In the genomic region with DNA sequence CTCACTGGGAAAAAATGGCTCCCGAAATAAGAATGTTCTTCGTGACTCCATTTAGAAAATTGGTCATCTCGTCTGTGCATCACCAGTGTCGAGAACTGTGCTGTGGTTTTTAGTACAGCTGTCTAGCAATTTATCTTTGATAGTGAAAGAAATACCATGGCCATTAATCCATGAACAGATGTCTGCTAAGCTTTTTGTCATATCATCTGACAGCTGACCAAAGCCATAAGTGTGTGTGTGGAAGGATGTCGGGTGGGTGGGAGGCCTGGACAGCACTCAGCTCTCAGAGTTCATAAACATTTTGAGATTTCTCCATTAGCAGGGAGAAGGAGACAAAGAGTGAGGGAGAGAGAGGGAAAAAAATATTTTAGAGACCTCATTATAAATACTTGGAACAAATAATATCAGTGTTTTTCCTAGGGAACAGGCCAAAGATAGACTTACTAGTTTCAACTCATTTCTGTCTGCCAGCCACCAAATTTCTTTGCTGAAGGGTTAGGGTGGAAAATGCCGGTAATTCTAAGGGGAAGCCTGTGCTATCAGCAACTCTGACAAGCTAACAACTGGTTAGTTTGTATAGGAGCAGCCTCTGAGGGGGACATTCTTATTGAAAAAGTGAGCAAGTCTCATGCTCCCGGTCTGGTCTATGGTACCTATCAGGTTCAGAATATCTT, we compare ENCODE assay signal across 14 cellular contexts. TPM values are rescaled to one million over a fixed set of nuclear protein-coding genes. Genes with fewer than 3 reads are reported as not detected.
A peak's percentile ranks its signal among the peaks of the same experiment; 100 is the strongest.
DNase-seq lines count a peak whose midpoint lies in the region; ATAC-seq and TF ChIP-seq lines count a peak whose summit lies in the region.
"Had no signal": no experiment of that assay in that cellular context is flagged by ENCODE, and none has a peak within 500 bp of the region (broad histone marks: within the 10 kb centered on the region; RNA-seq: fewer than 3 reads in every experiment).

No MANE protein-coding gene starts in this region.

- H3K79me1 ChIP-seq in mesenchymal stem cell (replicated peaks; ENCODE audit: low read length, poor library complexity, severe bottlenecking): no peaks in the 10 kb centered on the region

- H2BK5ac ChIP-seq in mesenchymal stem cell (ENCODE audit: low read depth, low read length, poor library complexity, severe bottlenecking): no peak overlapping the region

- peak overlapping the region; percentile 8 to 77 (median 77) for H3K27ac ChIP-seq in esophagus squamous epithelium
- no peak overlapping the region for H3K27ac ChIP-seq in mesenchymal stem cell (ENCODE audit: low read length, poor library complexity, severe bottlenecking)
- peak overlapping the region; percentile 96 for H3K27ac ChIP-seq in smooth muscle cell (ENCODE audit: low read depth)
- H3K27ac ChIP-seq: SJSA1 had no signal

- intact Hi-C loops in esophagus squamous epithelium (cut with DNase I): no loop called here

- H3K18ac ChIP-seq in mesenchymal stem cell (ENCODE audit: low read depth in 1 of 2, low read length in 2 of 2): peak overlapping the region; percentile 19 to 56

- H3K4ac ChIP-seq in mesenchymal stem cell (ENCODE audit: low read depth in 1 of 2, low read length in 2 of 2): no peak overlapping the region

- H3K9ac ChIP-seq in mesenchymal stem cell (ENCODE audit: low read length) (no peak overlapping the region), smooth muscle cell (ENCODE audit: low read depth) (peak overlapping the region; percentile 85)

- H2AFZ ChIP-seq in mesenchymal stem cell (ENCODE audit: low read depth, low read length) (no peak overlapping the region), smooth muscle cell (ENCODE audit: low read depth) (peak overlapping the region; percentile 29)

- H2BK12ac ChIP-seq in mesenchymal stem cell (ENCODE audit: low read length in 2 of 2): peak overlapping the region in 1 of 2 experiments; percentile 19

- no peak overlapping the region for H2BK120ac ChIP-seq in mesenchymal stem cell (ENCODE audit: low read depth, low read length)

- H3K9me3 ChIP-seq in esophagus squamous epithelium: no peaks in the 10 kb centered on the region
- H3K9me3 ChIP-seq in mesenchymal stem cell (ENCODE audit: control insufficient read depth, low read length): no peaks in the 10 kb centered on the region
- no peaks in the 10 kb centered on the region for H3K9me3 ChIP-seq in smooth muscle cell (replicated peaks; ENCODE audit: low read depth)
- H3K9me3 ChIP-seq: SJSA1 had no signal

- no peak overlapping the region for H3K23ac ChIP-seq in mesenchymal stem cell (ENCODE audit: low read length in 2 of 2)

- H4K8ac ChIP-seq in mesenchymal stem cell (ENCODE audit: low read length): no peak overlapping the region

- peak; percentile 35 for DNase-seq in OCI-M1 (lab: John Stamatoyannopoulos, UW)
- DNase-seq in esophagus squamous epithelium (lab: John Stamatoyannopoulos, UW): no peak
- DNase-seq in mesenchymal stem cell: peak; percentile 81
- DNase-seq in smooth muscle cell (lab: John Stamatoyannopoulos, UW; ENCODE audit: unreplicated experiment): no peak
- DNase-seq in NCI-H1694 (lab: John Stamatoyannopoulos, UW): no peak
- DNase-seq in 8988T: no peak
- DNase-seq: COR-L47; dermis blood vessel endothelial cell; NCI-H1436 treated with DMSO at 0.1 percent for 48 hours; stimulated activated CD4-positive, alpha-beta T cell treated with anti-CD3 and anti-CD28 coated beads, Interleukin-2, amount 100 ng/mL, for 24 hours had no signal

- H3K14ac ChIP-seq in mesenchymal stem cell (ENCODE audit: low read length in 2 of 2): no peak overlapping the region

- H4K91ac ChIP-seq in mesenchymal stem cell (ENCODE audit: low read length): no peak overlapping the region

- ATAC-seq in GM18520 (IDR thresholded peaks at IDR 0.05; ENCODE audit: unreplicated experiment) (no peak), HG02852 (IDR thresholded peaks at IDR 0.05; ENCODE audit: unreplicated experiment) (no peak)
- ATAC-seq: activated T-helper 17 cell treated with anti-CD3 and anti-CD28 coated beads, Interleukin-2, amount 50 U/mL, for 72 hours had no signal

- no peak overlapping the region for H2AK5ac ChIP-seq in mesenchymal stem cell (ENCODE audit: low read length, severe bottlenecking)

- no peak for TF ChIP-seq POLR2A in esophagus squamous epithelium (IDR thresholded peaks at IDR 0.05)

- 74 to 77% methylated on average over 7 of the region's 7 CpGs for WGBS in esophagus squamous epithelium, 2 donors
- 42% methylated on average over 7 of the region's 7 CpGs for WGBS in mesenchymal stem cell
- 17% methylated on average over 7 of the region's 7 CpGs for WGBS in smooth muscle cell (ENCODE audit: low lambda C conversion rate)

- H3K4me2 ChIP-seq in mesenchymal stem cell (ENCODE audit: low read length, poor library complexity, severe bottlenecking) (no peak overlapping the region), smooth muscle cell (peak overlapping the region; percentile 63)

- no peaks in the 10 kb centered on the region for H4K20me1 ChIP-seq in smooth muscle cell (ENCODE audit: low read depth)

- peaks cover 0 to 5% (median 5%) of the 10 kb centered on the region in 3 donors for H3K4me1 ChIP-seq in esophagus squamous epithelium
- H3K4me1 ChIP-seq in mesenchymal stem cell (ENCODE audit: control insufficient read depth, insufficient read depth, low read depth, low read length): peaks cover 6% of the 10 kb centered on the region
- H3K4me1 ChIP-seq in smooth muscle cell (ENCODE audit: low read depth): peaks cover 36% of the 10 kb centered on the region

- H3K79me2 ChIP-seq in smooth muscle cell (ENCODE audit: low read depth): no peaks in the 10 kb centered on the region

- H3K27me3 ChIP-seq in esophagus squamous epithelium (no peaks in the 10 kb centered on the region), mesenchymal stem cell (ENCODE audit: control insufficient read depth in 1 of 2, insufficient read depth in 1 of 2, low read length in 2 of 2) (no peaks in the 10 kb centered on the region), smooth muscle cell (ENCODE audit: low read depth) (no peaks in the 10 kb centered on the region)
- H3K27me3 ChIP-seq: SJSA1 had no signal

- H3K36me3 ChIP-seq in esophagus squamous epithelium (no peaks in the 10 kb centered on the region), mesenchymal stem cell (ENCODE audit: control insufficient read depth in 1 of 2, insufficient read depth in 2 of 2, low read depth in 1 of 2, low read length in 2 of 2) (no peaks in the 10 kb centered on the region), smooth muscle cell (ENCODE audit: low read depth) (no peaks in the 10 kb centered on the region)
- H3K36me3 ChIP-seq: SJSA1 had no signal

- H2BK15ac ChIP-seq in mesenchymal stem cell (ENCODE audit: low read depth, poor library complexity, severe bottlenecking): no peak overlapping the region

- H3F3A ChIP-seq in smooth muscle cell (ENCODE audit: low read depth): peaks cover 14% of the 10 kb centered on the region

- TF ChIP-seq CTCF in esophagus squamous epithelium (IDR thresholded peaks at IDR 0.05): no peak
- TF ChIP-seq CTCF in smooth muscle cell (IDR thresholded peaks at IDR 0.05; ENCODE audit: borderline replicate concordance, insufficient read depth, poor library complexity, severe bottlenecking): no peak

- H3K4me3 ChIP-seq in esophagus squamous epithelium: no peak overlapping the region
- no peak overlapping the region for H3K4me3 ChIP-seq in mesenchymal stem cell (ENCODE audit: insufficient read depth in 1 of 2, low read depth in 1 of 2, low read length in 2 of 2)
- no peak overlapping the region for H3K4me3 ChIP-seq in smooth muscle cell
- H3K4me3 ChIP-seq: SJSA1 had no signal

RNA-seq across cellular contexts. Expression of gene PDLIM3, which starts 41.7 kb away (rescaled TPM):
- total RNA-seq in esophagus squamous epithelium: 100 to 1,000 TPM in 1 of 4 donors, 10 to 100 TPM in 3; 13.9 to 322 (median 44.6) TPM
- polyA plus RNA-seq in mesenchymal stem cell (2013, experiment 1 of 2): 61.2 TPM
- polyA plus RNA-seq in mesenchymal stem cell (2013, experiment 2 of 2): 64.4 TPM
- 691 and 781 TPM in 2 replicates for total RNA-seq in smooth muscle cell
- polyA plus RNA-seq in smooth muscle cell: 309 and 356 TPM in 2 replicates
- total RNA-seq: activated T-helper 17 cell treated with anti-CD3 and anti-CD28 coated beads, Interleukin-2, amount 50 U/mL, for 72 hours had no signal

Comparison
In these comparisons a context has a peak if more than half of its experiments do, and no peak if none do; other contexts are left out.
1. DNase-seq: peak in OCI-M1 (single experiment) and mesenchymal stem cell (single experiment); none in esophagus squamous epithelium (single experiment), smooth muscle cell (single experiment), NCI-H1694 (single experiment) and 8988T (single experiment).